8 cellular contexts compared by ENCODE assay signal in the genomic region with DNA sequence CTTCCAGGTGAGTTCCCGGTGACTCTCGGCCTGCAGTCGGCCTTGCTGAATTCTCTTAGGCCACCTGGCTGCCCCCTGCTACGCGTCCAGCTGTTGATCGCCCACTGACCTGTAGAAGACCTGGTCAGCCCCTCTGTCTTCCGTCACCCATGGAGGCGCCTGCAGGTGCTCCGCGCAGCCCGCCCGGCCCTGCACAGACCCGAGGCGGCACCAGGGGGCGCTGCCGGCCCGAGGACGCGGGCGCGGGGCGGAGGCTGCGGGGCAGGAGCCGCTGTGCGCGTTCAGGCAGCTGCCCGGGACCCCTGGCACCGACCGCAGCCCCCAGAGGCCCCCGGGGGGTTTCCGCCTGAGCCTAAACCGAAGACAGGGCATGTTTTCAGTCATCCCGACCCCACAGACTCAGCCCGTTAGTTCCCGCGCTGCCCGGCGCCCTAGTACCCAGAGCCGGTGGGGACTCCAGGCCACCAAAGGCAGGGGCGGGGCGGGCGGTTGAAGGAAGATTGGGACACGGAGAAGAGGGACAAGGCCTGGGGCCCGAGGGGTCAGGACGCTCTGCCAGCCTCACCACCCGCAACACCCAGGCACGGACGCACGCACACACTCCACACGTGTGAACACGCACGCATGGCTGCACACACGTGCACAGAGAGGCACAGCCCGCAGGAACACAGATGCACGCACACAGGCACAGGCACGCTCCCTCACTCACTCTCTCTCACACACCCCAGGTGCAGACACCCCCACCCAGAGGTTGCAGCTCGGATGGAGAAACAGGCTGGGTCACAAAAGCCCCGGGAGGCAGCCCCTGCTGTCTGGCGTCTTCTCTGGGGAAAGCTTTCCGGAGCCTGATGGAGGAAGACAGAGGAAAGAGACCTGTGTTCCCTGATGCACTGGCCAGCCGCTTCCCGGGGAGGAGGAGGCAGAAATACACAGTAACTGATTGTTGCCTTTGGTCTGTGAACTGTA. TPM values are rescaled to one million over a fixed set of nuclear protein-coding genes. Genes with fewer than 3 reads are reported as not detected.
A peak's percentile ranks its signal among the peaks of the same experiment; 100 is the strongest.
DNase-seq lines count a peak whose midpoint lies in the region; ATAC-seq and TF ChIP-seq lines count a peak whose summit lies in the region.
"Not testable (repeated sequence)": the region's sequence is repeated elsewhere in the genome, so short reads cannot be mapped to it uniquely, and the experiment has no call there.

No MANE protein-coding gene starts in this region.

- H4K8ac ChIP-seq in neuronal stem cell (ENCODE audit: low read depth, low read length) = not testable (repeated sequence)

- H2AK5ac ChIP-seq in neuronal stem cell (ENCODE audit: low read depth, low read length) = not testable (repeated sequence)

- not testable (repeated sequence) for H3K79me1 ChIP-seq in neuronal stem cell (ENCODE audit: low read depth, low read length)

- H3K4ac ChIP-seq in neuronal stem cell (ENCODE audit: low read length) = not testable (repeated sequence)

- TF ChIP-seq POLR2A in Peyer's patch (IDR thresholded peaks at IDR 0.05) = not testable (repeated sequence)

- H3K36me3 ChIP-seq in HEK293 (ENCODE audit: control insufficient read depth in 2 of 2, insufficient read depth in 1 of 2, low read length in 2 of 2); Peyer's patch; heart right ventricle; neuronal stem cell (replicated peaks in 1 of 2; ENCODE audit: control insufficient read depth in 2 of 2, insufficient read depth in 2 of 2, low read length in 2 of 2): not testable (repeated sequence)

- peak in 1 of 10 experiments; percentile 16 for DNase-seq in CD4-positive, alpha-beta T cell
- DNase-seq in Peyer's patch = peak in 2 of 3 donors; percentile 45 to 60
- DNase-seq in activated naive CD4-positive, alpha-beta T cell treated with Interleukin-2 at 50 U/mL for 16 hours = peak; percentile 37
- not testable (repeated sequence) for DNase-seq in heart right ventricle; neuronal stem cell (ENCODE audit: low spot score)

- H3K4me3 Mint-ChIP-seq in CD4-positive, alpha-beta T cell = peak overlapping the region; percentile 34

- not testable (repeated sequence) for H3K9me3 Mint-ChIP-seq in CD4-positive, alpha-beta T cell

- not testable (repeated sequence) for H3K4me1 Mint-ChIP-seq in CD4-positive, alpha-beta T cell (ENCODE audit: low read depth)

- not testable (repeated sequence) for H3K27me3 ChIP-seq in CD4-positive, alpha-beta T cell (ENCODE audit: control insufficient read depth, insufficient read depth, low read length); Peyer's patch; heart right ventricle
- H3K27me3 ChIP-seq in neuronal stem cell (ENCODE audit: control insufficient read depth in 3 of 3, insufficient read depth in 3 of 3, low read depth in 1 of 3, low read length in 3 of 3) = peaks cover 0 to 25% (median 0%) of the 10 kb centered on the region in 3 experiments

- intact Hi-C loops in CD4-positive, alpha-beta T cell (cut with DNase I, micrococcal nuclease) = loop anchor here in 1 of 2 experiments (10.0 kb wide), 1 partner anchor 230 kb away; no protein-coding TSS in a partner anchor
- intact Hi-C loops in heart right ventricle (cut with DNase I) = loop anchor here in 2 of 10 donors (10.0 kb wide), 2 partner anchors 80 to 120 kb away; no protein-coding TSS in a partner anchor

- TF ChIP-seq CTCF in CD4-positive, alpha-beta T cell (IDR thresholded peaks at IDR 0.05); HEK293 (tag by site-specific recombination; IDR thresholded peaks at IDR 0.05); Peyer's patch (IDR thresholded peaks at IDR 0.05); heart right ventricle (IDR thresholded peaks at IDR 0.05): not testable (repeated sequence)

- H3K23ac ChIP-seq in neuronal stem cell (ENCODE audit: low read depth, low read length, poor library complexity) = not testable (repeated sequence)

- not testable (repeated sequence) for H3K9ac ChIP-seq in neuronal stem cell (ENCODE audit: low read depth, low read length, poor library complexity)

- H3K27ac ChIP-seq in CD4-positive, alpha-beta T cell (ENCODE audit: low read depth, low read length); HEK293 (ENCODE audit: extremely low read depth, low read depth, low read length); Peyer's patch; heart right ventricle; neuronal stem cell (replicated peaks; ENCODE audit: low read length): not testable (repeated sequence)

- H2BK5ac ChIP-seq in neuronal stem cell (ENCODE audit: low read length) = not testable (repeated sequence)

- not testable (repeated sequence) for H2BK12ac ChIP-seq in neuronal stem cell (ENCODE audit: low read length)

- not testable (repeated sequence) for H3K27ac Mint-ChIP-seq in CD4-positive, alpha-beta T cell

- not testable (repeated sequence) for H2AFZ ChIP-seq in neuronal stem cell (ENCODE audit: low read length)

- CTCF ChIA-PET in CD4-positive, alpha-beta T cell (lab: Charles Lee) = interaction anchor here (0.6 to 0.7 kb wide), 2 partner anchors 123 to 182 kb away, joined by 3 read pairs; no protein-coding TSS in a partner anchor
- CTCF ChIA-PET in HEK293 (lab: Yijun Ruan, JAX) = not testable (repeated sequence)

- H3K4me1 ChIP-seq in HEK293 (ENCODE audit: control insufficient read depth, insufficient read depth, low read length); Peyer's patch; heart right ventricle; neuronal stem cell (ENCODE audit: control insufficient read depth in 2 of 2, insufficient read depth in 1 of 2, low read depth in 1 of 2, low read length in 2 of 2): not testable (repeated sequence)

- peak overlapping the region; percentile 18 for H3K4me2 ChIP-seq in neuronal stem cell (ENCODE audit: insufficient read depth, low read length, poor library complexity, severe bottlenecking)

- ATAC-seq in CD4-positive, alpha-beta T cell (ENCODE audit: poor library complexity) = peak; percentile 91
- ATAC-seq in GM19372 (IDR thresholded peaks at IDR 0.05; ENCODE audit: low read depth, unreplicated experiment) (peak; percentile 84), HG03175 (IDR thresholded peaks at IDR 0.05; ENCODE audit: unreplicated experiment) (peak; percentile 80), heart right ventricle (peak; percentile 81 to 90 (median 86))

- not testable (repeated sequence) for H3K9me3 ChIP-seq in CD4-positive, alpha-beta T cell (ENCODE audit: control insufficient read depth, low read length); HEK293 (ENCODE audit: control insufficient read depth, insufficient read depth, low read depth, low read length); Peyer's patch; heart right ventricle; neuronal stem cell (replicated peaks in 1 of 2; ENCODE audit: control insufficient read depth in 2 of 2, insufficient read depth in 1 of 2, low read depth in 1 of 2, low read length in 2 of 2)

- not testable (repeated sequence) for H3K14ac ChIP-seq in neuronal stem cell (ENCODE audit: low read length)

- H4K91ac ChIP-seq in neuronal stem cell (ENCODE audit: low read depth, low read length, poor library complexity) = not testable (repeated sequence)

- not testable (repeated sequence) for H3K27me3 Mint-ChIP-seq in CD4-positive, alpha-beta T cell

- H3K36me3 Mint-ChIP-seq in CD4-positive, alpha-beta T cell (ENCODE audit: low read depth) = not testable (repeated sequence)

- not testable (repeated sequence) for H2BK120ac ChIP-seq in neuronal stem cell (ENCODE audit: low read depth, low read length)

- not testable (repeated sequence) for H2BK15ac ChIP-seq in neuronal stem cell (ENCODE audit: low read length)

- WGBS in heart right ventricle, 2 donors = 3 to 16% methylated on average over 4 to 16 of the region's 62 CpGs
- no CpG with 5 or more reads among the region's 62 CpGs for WGBS in neuronal stem cell (ENCODE audit: extremely low coverage in 2 of 2, insufficient read length in 2 of 2, insufficient replicate concordance in 1 of 2), 2 donors

- H3K4me3 ChIP-seq in HEK293 (ENCODE audit: low read depth, low read length); neuronal stem cell (ENCODE audit: low read length in 2 of 2): not testable (repeated sequence)
- H3K4me3 ChIP-seq in Peyer's patch = peak overlapping the region in 3 of 4 donors; percentile 12 to 45 (median 30)
- H3K4me3 ChIP-seq in heart right ventricle = peak overlapping the region in 4 of 10 donors; percentile 7 to 28 (median 16)

- H3K18ac ChIP-seq in neuronal stem cell (ENCODE audit: low read length) = not testable (repeated sequence)

- POLR2A ChIA-PET in CD4-positive, alpha-beta T cell (lab: Charles Lee) = interaction anchor here (0.6 kb wide), 1 partner anchor 81 kb away, joined by 3 read pairs; no protein-coding TSS in a partner anchor
- POLR2A ChIA-PET in HEK293 (lab: Yijun Ruan, JAX) = not testable (repeated sequence)

TF ChIP-seq in HEK293, 187 proteins besides CTCF, POLR2A, EP300 and RAD21:
- TF ChIP-seq, protein P1, sequence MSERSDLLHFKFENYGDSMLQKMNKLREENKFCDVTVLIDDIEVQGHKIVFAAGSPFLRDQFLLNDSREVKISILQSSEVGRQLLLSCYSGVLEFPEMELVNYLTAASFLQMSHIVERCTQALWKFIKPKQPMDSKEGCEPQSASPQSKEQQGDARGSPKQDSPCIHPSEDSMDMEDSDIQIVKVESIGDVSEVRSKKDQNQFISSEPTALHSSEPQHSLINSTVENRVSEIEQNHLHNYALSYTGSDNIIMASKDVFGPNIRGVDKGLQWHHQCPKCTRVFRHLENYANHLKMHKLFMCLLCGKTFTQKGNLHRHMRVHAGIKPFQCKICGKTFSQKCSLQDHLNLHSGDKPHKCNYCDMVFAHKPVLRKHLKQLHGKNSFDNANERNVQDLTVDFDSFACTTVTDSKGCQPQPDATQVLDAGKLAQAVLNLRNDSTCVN (tag by site-specific recombination; optimal IDR thresholded peaks at IDR 0.05) = peak; percentile 15

RNA-seq across cellular contexts. Expression of a gene that starts 41.1 kb away (rescaled TPM):
- total RNA-seq in CD4-positive, alpha-beta T cell = not detected
- total RNA-seq in Peyer's patch (10 to 100 TPM; 22.3 to 68.2 (median 35.6) TPM), heart right ventricle (100 to 1,000 TPM in 6 of 10 donors, 10 to 100 TPM in 4; 73.9 to 582 (median 104) TPM)
- 100 to 1,000 TPM; 199 to 235 TPM for polyA plus RNA-seq in heart right ventricle
- not detected for polyA plus RNA-seq in neuronal stem cell (2013, experiment 1 of 2)
- not detected for polyA plus RNA-seq in neuronal stem cell (2013, experiment 2 of 2)

Comparison
In these comparisons a context has a peak if more than half of its experiments do, and no peak if none do; other contexts are left out.
1. RNA of a gene that starts 41.1 kb away (total RNA-seq): 73.9 to 582 TPM in heart right ventricle and 22.3 to 68.2 TPM in Peyer's patch; not detected in CD4-positive, alpha-beta T cell; every median in the first group is over 10 times any median in the second.
2. Peak in every context shown above with its lines, with median percentiles within 50 percentile points of each other: ATAC-seq.